In the genomic region with DNA sequence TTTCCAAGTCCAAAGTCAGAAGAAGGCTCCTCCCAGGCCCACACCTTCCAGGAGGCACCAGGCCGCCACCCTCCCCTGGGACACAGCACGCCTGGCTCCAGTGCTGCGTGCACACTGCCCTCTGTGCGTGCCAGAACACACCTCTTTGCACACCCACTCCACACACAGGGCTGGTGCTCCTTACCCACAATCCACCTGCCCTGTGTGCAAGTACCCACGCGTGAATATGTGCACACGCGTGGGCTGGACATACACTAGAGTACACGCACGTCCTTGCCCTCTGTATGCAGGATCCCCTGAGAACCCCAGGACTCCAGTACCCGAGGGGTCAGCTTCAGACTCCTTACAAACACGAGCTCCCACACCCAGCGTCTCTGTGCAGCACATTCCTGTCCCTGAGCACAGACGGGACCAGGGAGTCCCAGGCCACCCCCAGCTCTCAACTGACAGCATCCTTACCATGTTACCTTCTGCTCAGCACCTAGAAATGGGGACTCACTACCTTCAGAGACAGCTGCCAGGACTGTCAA, we compare ENCODE assay signal across 2 cellular contexts.
TF ChIP-seq lines count a peak whose summit lies in the region.

No MANE protein-coding gene starts in this region.

TF ChIP-seq in IMR-90, 13 proteins besides CTCF, POLR2A, EP300 and RAD21:
- no peak for TF ChIP-seq MXI1 (IDR thresholded peaks at IDR 0.05; ENCODE audit: borderline replicate concordance, low read depth, low read length)
- TF ChIP-seq, protein P1, sequence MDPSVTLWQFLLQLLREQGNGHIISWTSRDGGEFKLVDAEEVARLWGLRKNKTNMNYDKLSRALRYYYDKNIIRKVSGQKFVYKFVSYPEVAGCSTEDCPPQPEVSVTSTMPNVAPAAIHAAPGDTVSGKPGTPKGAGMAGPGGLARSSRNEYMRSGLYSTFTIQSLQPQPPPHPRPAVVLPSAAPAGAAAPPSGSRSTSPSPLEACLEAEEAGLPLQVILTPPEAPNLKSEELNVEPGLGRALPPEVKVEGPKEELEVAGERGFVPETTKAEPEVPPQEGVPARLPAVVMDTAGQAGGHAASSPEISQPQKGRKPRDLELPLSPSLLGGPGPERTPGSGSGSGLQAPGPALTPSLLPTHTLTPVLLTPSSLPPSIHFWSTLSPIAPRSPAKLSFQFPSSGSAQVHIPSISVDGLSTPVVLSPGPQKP (IDR thresholded peaks at IDR 0.05; ENCODE audit: borderline replicate concordance, low read depth, low read length) = no peak
- no peak for TF ChIP-seq MAFK (IDR thresholded peaks at IDR 0.05; ENCODE audit: low read depth, low read length)
- TF ChIP-seq RCOR1 (IDR thresholded peaks at IDR 0.05; ENCODE audit: insufficient replicate concordance, low read length) = no peak
- TF ChIP-seq BHLHE40 (IDR thresholded peaks at IDR 0.05; ENCODE audit: low read depth, low read length) = no peak
- TF ChIP-seq RFX5 (IDR thresholded peaks at IDR 0.05; ENCODE audit: low read depth, low read length) = no peak

TF ChIP-seq in H1, 55 proteins besides CTCF, POLR2A, EP300 and RAD21:
- TF ChIP-seq SAP30 (IDR thresholded peaks at IDR 0.05; ENCODE audit: insufficient read depth, insufficient replicate concordance, low read length) (no peak), CTBP2 (IDR thresholded peaks at IDR 0.05; ENCODE audit: borderline replicate concordance, insufficient read depth, insufficient read length, low read length) (no peak), CHD1 (IDR thresholded peaks at IDR 0.05; ENCODE audit: low read depth, low read length) (no peak), SUZ12 (IDR thresholded peaks at IDR 0.05; ENCODE audit: low read length) (no peak)
- TF ChIP-seq, protein P2, sequence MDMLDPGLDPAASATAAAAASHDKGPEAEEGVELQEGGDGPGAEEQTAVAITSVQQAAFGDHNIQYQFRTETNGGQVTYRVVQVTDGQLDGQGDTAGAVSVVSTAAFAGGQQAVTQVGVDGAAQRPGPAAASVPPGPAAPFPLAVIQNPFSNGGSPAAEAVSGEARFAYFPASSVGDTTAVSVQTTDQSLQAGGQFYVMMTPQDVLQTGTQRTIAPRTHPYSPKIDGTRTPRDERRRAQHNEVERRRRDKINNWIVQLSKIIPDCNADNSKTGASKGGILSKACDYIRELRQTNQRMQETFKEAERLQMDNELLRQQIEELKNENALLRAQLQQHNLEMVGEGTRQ (IDR thresholded peaks at IDR 0.05; ENCODE audit: low read length) = no peak
- TF ChIP-seq, protein P3, sequence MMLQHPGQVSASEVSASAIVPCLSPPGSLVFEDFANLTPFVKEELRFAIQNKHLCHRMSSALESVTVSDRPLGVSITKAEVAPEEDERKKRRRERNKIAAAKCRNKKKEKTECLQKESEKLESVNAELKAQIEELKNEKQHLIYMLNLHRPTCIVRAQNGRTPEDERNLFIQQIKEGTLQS (IDR thresholded peaks at IDR 0.05; ENCODE audit: insufficient read depth, low read depth, low read length) = no peak
TF ChIP-seq in H1: peak in this region for 0.
